Comparison of ENCODE assay signal across 8 cellular contexts in genomic region chr15:62254137-62254934, GRCh38.
DNase-seq lines count a peak whose midpoint lies in the region.

No MANE protein-coding gene starts in this region.

- H3K27me3 ChIP-seq in effector memory CD4-positive, alpha-beta T cell (replicated peaks; ENCODE audit: control insufficient read depth, insufficient read depth, low read length, poor library complexity, severe bottlenecking) = no peaks in the 10 kb centered on the region

- H3K9me3 ChIP-seq in effector memory CD4-positive, alpha-beta T cell (ENCODE audit: control insufficient read depth, low read length) = no peaks in the 10 kb centered on the region

- no peaks in the 10 kb centered on the region for H3K4me1 ChIP-seq in effector memory CD4-positive, alpha-beta T cell (ENCODE audit: control insufficient read depth, insufficient read depth, low read length, poor library complexity, severe bottlenecking)

- no peaks in the 10 kb centered on the region for H3K36me3 ChIP-seq in effector memory CD4-positive, alpha-beta T cell (ENCODE audit: control insufficient read depth, insufficient read depth, low read length)

- no peak overlapping the region for H3K27ac ChIP-seq in effector memory CD4-positive, alpha-beta T cell (ENCODE audit: insufficient read depth, low read length, poor library complexity, severe bottlenecking)

- no peak overlapping the region for H3K4me3 ChIP-seq in effector memory CD4-positive, alpha-beta T cell (ENCODE audit: insufficient read depth, low read depth, low read length, poor library complexity, severe bottlenecking)

- DNase-seq in NCI-H526 (lab: John Stamatoyannopoulos, UW) (peak; percentile 41 to 84), NCI-H526 treated with DMSO at 0.1 percent for 48 hours (lab: John Stamatoyannopoulos, UW) (no peak), NCI-H1694 treated with DMSO at 0.1 percent for 48 hours (lab: John Stamatoyannopoulos, UW) (peak; percentile 10), mucosa of gallbladder (ENCODE audit: low spot score) (peak; percentile 60), cerebellum (ENCODE audit: low spot score) (no peak)
- peak; percentile 37 to 49 for DNase-seq in activated CD4-positive, alpha-beta T cell treated with anti-CD3 and anti-CD28 coated beads, Interleukin-2, amount 50 U/mL, for 24 hours (ENCODE audit: low read depth in 1 of 2, low spot score in 1 of 2)
- peak; percentile 17 to 42 (median 19) for DNase-seq in effector memory CD4-positive, alpha-beta T cell
- peak; percentile 38 to 42 for DNase-seq in stimulated activated CD8-positive, alpha-beta memory T cell treated with anti-CD3 and anti-CD28 coated beads, Interleukin-7, amount 100 ng/mL, for 48 hours (ENCODE audit: extremely low read depth in 1 of 2, low read depth in 1 of 2)

Comparison
In these comparisons a context has a peak if more than half of its experiments do, and no peak if none do; other contexts are left out.
1. DNase-seq: peak in NCI-H526 (2 of 2), NCI-H1694 treated with DMSO at 0.1 percent for 48 hours (single experiment), activated CD4-positive, alpha-beta T cell treated with anti-CD3 and anti-CD28 coated beads, Interleukin-2, amount 50 U/mL, for 24 hours (2 of 2), effector memory CD4-positive, alpha-beta T cell (3 of 3), mucosa of gallbladder (single experiment) and stimulated activated CD8-positive, alpha-beta memory T cell treated with anti-CD3 and anti-CD28 coated beads, Interleukin-7, amount 100 ng/mL, for 48 hours (2 of 2); none in NCI-H526 treated with DMSO at 0.1 percent for 48 hours (single experiment) and cerebellum (single experiment).